36 cellular contexts compared by ENCODE assay signal in the genomic region with DNA sequence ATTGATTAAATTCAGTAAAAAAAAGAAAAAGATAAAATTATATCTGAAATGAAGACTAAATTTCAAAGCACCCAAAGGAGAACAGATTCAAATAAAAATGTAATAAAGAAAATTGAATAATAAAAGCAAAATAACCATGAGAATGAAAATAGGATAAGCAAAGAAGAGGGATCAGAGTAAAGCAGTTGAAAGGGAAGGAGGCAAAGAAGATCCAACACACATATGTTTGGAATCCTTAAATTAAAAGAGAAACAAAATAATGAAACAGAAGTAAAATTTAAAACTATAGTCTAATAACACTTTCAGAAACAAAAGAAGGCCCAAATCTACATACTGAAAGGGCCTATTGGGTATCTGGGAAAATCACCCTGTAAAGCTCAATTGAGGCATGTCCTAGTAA.
"Had no signal": no experiment of that assay in that cellular context is flagged by ENCODE, and none has a peak within 500 bp of the region (broad histone marks: within the 10 kb centered on the region; RNA-seq: fewer than 3 reads in every experiment).

No MANE protein-coding gene starts in this region.

- H3K9me3 ChIP-seq: adrenal gland, body of pancreas had no signal

- H3K27ac Mint-ChIP-seq: activated naive CD4-positive, alpha-beta T cell treated with anti-CD3 and anti-CD28 coated beads for 36 hours; activated naive CD4-positive, alpha-beta T cell treated with anti-CD3 and anti-CD28 coated beads, Interleukin-2, amount 10 ng/mL, durations not matched to agents 7 days and 5 days; activated naive CD4-positive, alpha-beta T cell treated with anti-CD3 and anti-CD28 coated beads, Interleukin-2, amount 50 U/mL, for 24 hours; activated naive CD4-positive, alpha-beta T cell treated with anti-CD3 and anti-CD28 coated beads, Interleukin-2, amount 50 U/mL, for 72 hours; activated naive CD8-positive, alpha-beta T cell; activated naive CD8-positive, alpha-beta T cell treated with anti-CD3 and anti-CD28 coated beads for 36 hours; activated naive CD8-positive, alpha-beta T cell treated with anti-CD3 and anti-CD28 coated beads, Interleukin-2, amount 10 ng/mL, durations not matched to agents 7 days and 5 days; activated naive CD8-positive, alpha-beta T cell treated with anti-CD3 and anti-CD28 coated beads, Interleukin-2, amount 50 U/mL, for 24 hours; activated T-cell treated with anti-CD3 and anti-CD28 coated beads, Interleukin-2, amount 50 U/mL, for 72 hours; activated T-helper 1 cell treated with anti-CD3 and anti-CD28 coated beads, Interleukin-12 subunit alpha, Interleukin-12 subunit beta, Interleukin-2, Interleukin-4 antibody, amounts not matched to agents 30 ng/mL and 10 ng/mL and 1 ng/mL, durations not matched to agents 14 hours and 24 hours and 36 hours; activated T-helper 17 cell treated with anti-CD3 and anti-CD28 coated beads, Interleukin-2, amount 50 U/mL, for 72 hours; activated T-helper 2 cell treated with anti-CD3 and anti-CD28 coated beads, Interferon-gamma antibody, Interleukin-2, Interleukin-4, amounts not matched to agents 10 μg/mL and 5 μg/mL and 100 μg/mL, durations not matched to agents 14 hours and 24 hours and 36 hours; brain had no signal

- FAIRE-seq: bronchial epithelial cell, colon had no signal

- H3K4me3 ChIP-seq: adrenal gland, ascending aorta, body of pancreas, breast epithelium, cardiac muscle cell had no signal

- H3K36me3 ChIP-seq: adrenal gland, ascending aorta, brain microvascular endothelial cell, breast epithelium, cardiac muscle cell had no signal

- H3K9me3 Mint-ChIP-seq: activated naive CD8-positive, alpha-beta T cell treated with anti-CD3 and anti-CD28 coated beads, Interleukin-2, amount 10 ng/mL, durations not matched to agents 7 days and 5 days; activated T-helper 17 cell treated with anti-CD3 and anti-CD28 coated beads, Interleukin-2, amount 50 U/mL, for 72 hours; central memory CD8-positive, alpha-beta T cell had no signal

- H3K27ac ChIP-seq: adrenal gland, ascending aorta, body of pancreas, brain microvascular endothelial cell, breast epithelium, cardiac muscle cell had no signal

- H3K4me1 Mint-ChIP-seq: activated naive CD4-positive, alpha-beta T cell treated with anti-CD3 and anti-CD28 coated beads, Interleukin-2, amount 10 ng/mL, durations not matched to agents 7 days and 5 days; activated naive CD4-positive, alpha-beta T cell treated with anti-CD3 and anti-CD28 coated beads, Interleukin-2, amount 50 U/mL, for 24 hours; brain had no signal

- H3K27me3 ChIP-seq: adrenal gland, ascending aorta, body of pancreas, brain microvascular endothelial cell, breast epithelium, cardiac muscle cell had no signal

- H3K27me3 Mint-ChIP-seq: activated naive CD4-positive, alpha-beta T cell treated with anti-CD3 and anti-CD28 coated beads, Interleukin-2, amount 10 ng/mL, durations not matched to agents 7 days and 5 days; activated naive CD4-positive, alpha-beta T cell treated with anti-CD3 and anti-CD28 coated beads, Interleukin-2, amount 50 U/mL, for 24 hours; activated naive CD8-positive, alpha-beta T cell; activated naive CD8-positive, alpha-beta T cell treated with anti-CD3 and anti-CD28 coated beads for 36 hours; activated naive CD8-positive, alpha-beta T cell treated with anti-CD3 and anti-CD28 coated beads, Interleukin-2, amount 10 ng/mL, durations not matched to agents 7 days and 5 days; activated naive CD8-positive, alpha-beta T cell treated with anti-CD3 and anti-CD28 coated beads, Interleukin-2, amount 50 U/mL, for 24 hours; activated T-helper 17 cell treated with anti-CD3 and anti-CD28 coated beads, Interleukin-2, amount 50 U/mL, for 72 hours; brain; central memory CD8-positive, alpha-beta T cell had no signal

- H3K4me1 ChIP-seq: adrenal gland, ascending aorta, body of pancreas, breast epithelium had no signal

- DNase-seq: activated effector memory CD4-positive, alpha-beta T cell treated with anti-CD3 and anti-CD28 coated beads, Interleukin-2, amount 50 U/mL, for 16 hours; activated effector memory CD4-positive, alpha-beta T cell treated with Interleukin-2 at 50 U/mL for 16 hours; activated gamma-delta T cell; activated gamma-delta T cell treated with Interleukin-2 at 50 U/mL for 16 hours; activated naive CD4-positive, alpha-beta T cell; activated naive CD4-positive, alpha-beta T cell treated with anti-CD3 and anti-CD28 coated beads for 36 hours; activated naive CD4-positive, alpha-beta T cell treated with anti-CD3 and anti-CD28 coated beads, Interleukin-2, amount 10 ng/mL, durations not matched to agents 7 days and 5 days; activated naive CD4-positive, alpha-beta T cell treated with anti-CD3 and anti-CD28 coated beads, Interleukin-2, amount 50 U/mL, for 16 hours; activated naive CD4-positive, alpha-beta T cell treated with Interleukin-2 at 50 U/mL for 16 hours; activated naive CD8-positive, alpha-beta T cell treated with anti-CD3 and anti-CD28 coated beads for 36 hours; activated naive CD8-positive, alpha-beta T cell treated with anti-CD3 and anti-CD28 coated beads, Interleukin-2, amount 10 ng/mL, durations not matched to agents 7 days and 5 days; activated naive CD8-positive, alpha-beta T cell treated with anti-CD3 and anti-CD28 coated beads, Interleukin-2, amount 50 U/mL, for 24 hours; activated T-cell treated with anti-CD3 and anti-CD28 coated beads, Interleukin-2, amount 50 U/mL, for 4 hours; activated T-cell treated with anti-CD3 and anti-CD28 coated beads, Interleukin-2, amount 50 U/mL, for 48 hours; activated T-cell treated with anti-CD3 and anti-CD28 coated beads, Interleukin-2, amount 50 U/mL, for 72 hours; adrenal gland; amniotic stem cell; amygdala; aorta; body of pancreas; central memory CD4-positive, alpha-beta T cell; cerebellar nuclear complex had no signal

- H3K4me3 Mint-ChIP-seq: activated naive CD4-positive, alpha-beta T cell treated with anti-CD3 and anti-CD28 coated beads for 36 hours; activated naive CD4-positive, alpha-beta T cell treated with anti-CD3 and anti-CD28 coated beads, Interleukin-2, amount 10 ng/mL, durations not matched to agents 7 days and 5 days; activated naive CD4-positive, alpha-beta T cell treated with anti-CD3 and anti-CD28 coated beads, Interleukin-2, amount 50 U/mL, for 24 hours; activated naive CD8-positive, alpha-beta T cell; activated naive CD8-positive, alpha-beta T cell treated with anti-CD3 and anti-CD28 coated beads for 36 hours; activated naive CD8-positive, alpha-beta T cell treated with anti-CD3 and anti-CD28 coated beads, Interleukin-2, amount 10 ng/mL, durations not matched to agents 7 days and 5 days; activated naive CD8-positive, alpha-beta T cell treated with anti-CD3 and anti-CD28 coated beads, Interleukin-2, amount 50 U/mL, for 24 hours; activated T-cell treated with anti-CD3 and anti-CD28 coated beads, Interleukin-2, amount 50 U/mL, for 4 hours; activated T-cell treated with anti-CD3 and anti-CD28 coated beads, Interleukin-2, amount 50 U/mL, for 72 hours; activated T-helper 1 cell treated with anti-CD3 and anti-CD28 coated beads, Interleukin-12 subunit alpha, Interleukin-12 subunit beta, Interleukin-2, Interleukin-4 antibody, amounts not matched to agents 30 ng/mL and 10 ng/mL and 1 ng/mL, durations not matched to agents 14 hours and 24 hours and 36 hours; activated T-helper 17 cell treated with anti-CD3 and anti-CD28 coated beads, Interleukin-2, amount 50 U/mL, for 72 hours; brain; central memory CD8-positive, alpha-beta T cell had no signal

- ATAC-seq: activated naive CD4-positive, alpha-beta T cell treated with anti-CD3 and anti-CD28 coated beads, Interleukin-2, amount 50 U/mL, for 72 hours; activated naive CD8-positive, alpha-beta T cell treated with anti-CD3 and anti-CD28 coated beads, Interleukin-2, amount 50 U/mL, for 24 hours; activated T-cell treated with anti-CD3 and anti-CD28 coated beads, Interleukin-2, amount 50 U/mL, for 4 hours; activated T-cell treated with anti-CD3 and anti-CD28 coated beads, Interleukin-2, amount 50 U/mL, for 72 hours; activated T-helper 17 cell treated with anti-CD3 and anti-CD28 coated beads, Interleukin-2, amount 50 U/mL, for 72 hours; body of pancreas had no signal
